1 cellular context compared by ENCODE assay signal in the genomic region with DNA sequence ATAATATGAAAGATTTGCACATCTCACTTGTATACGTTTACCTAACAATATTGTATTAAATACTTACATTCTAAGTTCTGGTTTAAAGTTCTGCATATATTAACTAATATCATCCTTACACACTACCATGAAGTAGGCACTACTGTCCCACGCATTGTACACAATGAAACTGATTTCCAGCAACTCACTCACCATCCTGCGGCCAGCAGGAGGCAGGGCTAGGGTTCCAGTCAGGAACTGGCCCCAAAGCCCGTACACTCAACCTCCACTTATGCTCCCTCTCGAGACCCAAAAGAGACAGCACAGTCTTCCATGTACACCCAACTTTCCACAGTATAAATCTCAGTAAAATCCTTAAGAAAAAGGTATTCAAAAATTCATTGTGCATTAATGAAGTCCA.
TF ChIP-seq lines count a peak whose summit lies in the region.

No MANE protein-coding gene starts in this region.

TF ChIP-seq in HepG2, 621 proteins besides CTCF, POLR2A, EP300 and RAD21 (continued from another document):
- TF ChIP-seq, protein P1, sequence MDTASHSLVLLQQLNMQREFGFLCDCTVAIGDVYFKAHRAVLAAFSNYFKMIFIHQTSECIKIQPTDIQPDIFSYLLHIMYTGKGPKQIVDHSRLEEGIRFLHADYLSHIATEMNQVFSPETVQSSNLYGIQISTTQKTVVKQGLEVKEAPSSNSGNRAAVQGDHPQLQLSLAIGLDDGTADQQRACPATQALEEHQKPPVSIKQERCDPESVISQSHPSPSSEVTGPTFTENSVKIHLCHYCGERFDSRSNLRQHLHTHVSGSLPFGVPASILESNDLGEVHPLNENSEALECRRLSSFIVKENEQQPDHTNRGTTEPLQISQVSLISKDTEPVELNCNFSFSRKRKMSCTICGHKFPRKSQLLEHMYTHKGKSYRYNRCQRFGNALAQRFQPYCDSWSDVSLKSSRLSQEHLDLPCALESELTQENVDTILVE (CRISPR knock-in tag; IDR thresholded peaks at IDR 0.05), result no peak
- TF ChIP-seq PREB (CRISPR knock-in tag; IDR thresholded peaks at IDR 0.05), result no peak
